8 cellular contexts compared by ENCODE assay signal in genomic region chr2:61538179-61538919, GRCh38. TPM values are rescaled to one million over a fixed set of nuclear protein-coding genes. Genes with fewer than 3 reads are reported as not detected.
DNase-seq lines count a peak whose midpoint lies in the region; ATAC-seq lines count a peak whose summit lies in the region.

Gene XPO1 (minus strand): TSS chr2:61538356. CDS start chr2:61533897, 4,459 bp downstream.

- peak; percentile 98 to 99 (median 99) for DNase-seq in CD8-positive, alpha-beta memory T cell
- DNase-seq in HS-5 (ENCODE audit: low read depth), result peak; percentile 97
- DNase-seq in NK-92 treated with Interleukin-12 subunit alpha and Interleukin-12 subunit beta, amount 100 ng/mL, for 24 hours (lab: John Stamatoyannopoulos, UW), result peak; percentile 100
- peak; percentile 100 for DNase-seq in activated CD8-positive, alpha-beta memory T cell treated with anti-CD3 and anti-CD28 coated beads for 24 hours
- peak; percentile 99 for DNase-seq in effector CD8-positive, alpha-beta T cell (lab: John Stamatoyannopoulos, UW)
- peak; percentile 99 to 100 for DNase-seq in lung microvascular endothelial cell (ENCODE audit: low read depth in 2 of 2)
- DNase-seq in stimulated activated CD4-positive, alpha-beta T cell treated with anti-CD3 and anti-CD28 coated beads, TNF-alpha, amount 100 ng/mL, for 48 hours (ENCODE audit: low read depth in 3 of 3), result peak; percentile 99

- H3K4me3 ChIP-seq in CD8-positive, alpha-beta memory T cell (ENCODE audit: low read length), result peak within 1 kb of the TSS; percentile 84

- peaks cover 0 to 14% (median 0%) of the 10 kb centered on the region in 3 donors for H3K36me3 Mint-ChIP-seq in CD8-positive, alpha-beta memory T cell

- H3K27me3 ChIP-seq in CD8-positive, alpha-beta memory T cell (ENCODE audit: insufficient read depth, low read length, poor library complexity, severe bottlenecking), result no peaks in the 10 kb centered on the region

- peaks cover 0 to 10% of the 10 kb centered on the region in 2 donors for H3K27me3 Mint-ChIP-seq in CD8-positive, alpha-beta memory T cell

- peak within 1 kb of the TSS; percentile 95 to 100 (median 100) for H3K27ac Mint-ChIP-seq in CD8-positive, alpha-beta memory T cell

- POLR2A ChIA-PET in CD8-positive, alpha-beta memory T cell (lab: Charles Lee), result interaction anchor here (0.5 to 2.3 kb wide), 15 partner anchors 10 to 394 kb away, joined by 3 to 12 read pairs (median 6); partner anchors contain the start of gene USP34

- CTCF ChIA-PET in CD8-positive, alpha-beta memory T cell (lab: Charles Lee), result interaction anchor here (0.6 to 1.6 kb wide), 9 partner anchors 19 to 326 kb away, joined by 3 to 5 read pairs (median 3); no protein-coding TSS in a partner anchor

- H3K4me1 Mint-ChIP-seq in CD8-positive, alpha-beta memory T cell, result peaks cover 39 to 43% (median 42%) of the 10 kb centered on the region in 3 donors

- H3K9me3 Mint-ChIP-seq in CD8-positive, alpha-beta memory T cell, result no peaks in the 10 kb centered on the region

- ATAC-seq in GM19468 (IDR thresholded peaks at IDR 0.05; ENCODE audit: extremely low read depth, unreplicated experiment), result peak; percentile 72

- peaks cover 27% of the 10 kb centered on the region for H3K4me1 ChIP-seq in CD8-positive, alpha-beta memory T cell (ENCODE audit: insufficient read depth, low read length)

- H3K9me3 ChIP-seq in CD8-positive, alpha-beta memory T cell (ENCODE audit: low read length), result no peaks in the 10 kb centered on the region

- H3K36me3 ChIP-seq in CD8-positive, alpha-beta memory T cell (ENCODE audit: insufficient read depth, low read length), result no peaks in the 10 kb centered on the region

- peak within 1 kb of the TSS; percentile 99 for H3K27ac ChIP-seq in CD8-positive, alpha-beta memory T cell (ENCODE audit: low read depth, low read length)

- H3K4me3 Mint-ChIP-seq in CD8-positive, alpha-beta memory T cell, result peak within 1 kb of the TSS; percentile 92 to 99 (median 94)

RNA-seq across cellular contexts. Expression of gene XPO1, which starts in this region (rescaled TPM):
- total RNA-seq in CD8-positive, alpha-beta memory T cell, result 100 to 1,000 TPM; 207 to 217 TPM
- polyA plus RNA-seq in CD8-positive, alpha-beta memory T cell, result 42.3 TPM
- total RNA-seq in lung microvascular endothelial cell, result 155 and 173 TPM in 2 replicates

Comparison
In these comparisons a context has a peak if more than half of its experiments do, and no peak if none do; other contexts are left out.
1. Peak in every context shown above with its lines: DNase-seq, ATAC-seq, H3K4me3 ChIP-seq and H3K27ac ChIP-seq.